Comparison of ENCODE assay signal across 8 cellular contexts in the genomic region with DNA sequence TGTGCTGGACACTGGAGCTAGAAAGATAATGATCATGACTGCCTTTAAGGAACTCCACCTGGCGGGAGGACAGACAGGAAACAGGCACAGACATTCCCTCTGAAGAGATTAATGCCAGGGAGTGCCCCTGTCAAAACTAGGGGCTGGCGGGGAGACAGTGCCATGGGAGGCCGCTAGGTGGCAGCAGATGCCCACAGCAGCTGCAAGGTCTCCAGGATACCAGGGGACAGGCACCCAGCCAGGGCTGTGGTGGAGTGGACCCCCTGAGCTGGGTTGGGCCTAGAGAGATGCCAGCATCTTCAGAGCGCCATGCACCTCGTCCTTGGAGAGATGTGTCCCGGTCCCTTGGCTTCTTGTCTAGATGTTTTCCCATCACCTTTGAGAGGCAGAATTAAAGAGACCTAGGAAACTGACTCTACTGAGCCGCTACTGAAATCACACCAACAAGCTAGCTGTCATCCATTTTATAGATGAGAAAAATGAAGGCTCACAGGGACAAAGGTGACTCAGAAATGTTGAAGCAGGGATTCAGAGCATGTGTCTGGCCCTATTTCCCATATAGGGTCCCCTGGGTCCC. TPM values are rescaled to one million over a fixed set of nuclear protein-coding genes. Genes with fewer than 3 reads are reported as not detected.
DNase-seq lines count a peak whose midpoint lies in the region; ATAC-seq and TF ChIP-seq lines count a peak whose summit lies in the region.

No MANE protein-coding gene starts in this region.

- TF ChIP-seq CTCF in DND-41 (IDR thresholded peaks at IDR 0.05; ENCODE audit: borderline replicate concordance, extremely low read depth, low read length, poor library complexity, severe bottlenecking): peak; percentile 99

- no peaks in the 10 kb centered on the region for H3K36me3 ChIP-seq in DND-41 (ENCODE audit: insufficient read depth, low read length)

- H3K9ac ChIP-seq in DND-41 (ENCODE audit: low read depth, low read length): no peak overlapping the region

- no peak overlapping the region for H3K4me2 ChIP-seq in DND-41 (ENCODE audit: insufficient read depth, low read length)

- no peak overlapping the region for H3K4me3 ChIP-seq in DND-41 (ENCODE audit: low read depth in 1 of 2, low read length in 2 of 2)

- H3K27ac Mint-ChIP-seq in activated CD4-positive, alpha-beta memory T cell treated with anti-CD3 and anti-CD28 coated beads, Interleukin-2, amount 10 ng/mL, durations not matched to agents 7 days and 5 days: no peak overlapping the region

- no peaks in the 10 kb centered on the region for H3K79me2 ChIP-seq in DND-41 (ENCODE audit: insufficient read depth, low read length)

- H3K4me1 ChIP-seq in DND-41 (ENCODE audit: insufficient read depth, low read length): no peaks in the 10 kb centered on the region

- H2AFZ ChIP-seq in DND-41 (ENCODE audit: low read depth, low read length): no peak overlapping the region

- H3K27me3 ChIP-seq in DND-41 (ENCODE audit: insufficient read depth, low read length, poor library complexity): peaks cover 2% of the 10 kb centered on the region

- peak; percentile 99 for ATAC-seq in DND-41 (ENCODE audit: insufficient read depth, low read depth)
- no peak for ATAC-seq in GM19324 (IDR thresholded peaks at IDR 0.05; ENCODE audit: low FRiP score, unreplicated experiment)

- no peaks in the 10 kb centered on the region for H4K20me1 ChIP-seq in DND-41 (ENCODE audit: insufficient read depth, low read length)

- H3K27me3 Mint-ChIP-seq in activated CD4-positive, alpha-beta memory T cell treated with anti-CD3 and anti-CD28 coated beads, Interleukin-2, amount 10 ng/mL, durations not matched to agents 7 days and 5 days: peaks cover 2% of the 10 kb centered on the region

- no peak overlapping the region for H3K4me3 Mint-ChIP-seq in activated CD4-positive, alpha-beta memory T cell treated with anti-CD3 and anti-CD28 coated beads, Interleukin-2, amount 10 ng/mL, durations not matched to agents 7 days and 5 days

- CTCF ChIA-PET in activated CD4-positive, alpha-beta memory T cell treated with anti-CD3 and anti-CD28 coated beads, Interleukin-2, amount 10 ng/mL, durations not matched to agents 7 days and 5 days (lab: Charles Lee): interaction anchor here (0.6 to 4.3 kb wide), 15 partner anchors 8 to 946 kb away, joined by 3 to 40 read pairs (median 4); partner anchors contain the start of gene PLEKHA6

- H3K36me3 Mint-ChIP-seq in activated CD4-positive, alpha-beta memory T cell treated with anti-CD3 and anti-CD28 coated beads, Interleukin-2, amount 10 ng/mL, durations not matched to agents 7 days and 5 days (ENCODE audit: low read depth): no peaks in the 10 kb centered on the region

- H3K4me1 Mint-ChIP-seq in activated CD4-positive, alpha-beta memory T cell treated with anti-CD3 and anti-CD28 coated beads, Interleukin-2, amount 10 ng/mL, durations not matched to agents 7 days and 5 days: no peaks in the 10 kb centered on the region

- DNase-seq in DND-41 (peak; percentile 78), HS-5 (ENCODE audit: low read depth) (peak; percentile 35), NCI-H82 (lab: John Stamatoyannopoulos, UW) (peak; percentile 89), lung microvascular endothelial cell (ENCODE audit: low read depth in 2 of 2) (peak; percentile 63 to 79)
- peak; percentile 79 for DNase-seq in activated CD4-positive, alpha-beta memory T cell treated with anti-CD3 and anti-CD28 coated beads, Interleukin-2, amount 10 ng/mL, durations not matched to agents 7 days and 5 days
- peak; percentile 66 for DNase-seq in effector CD4-positive, alpha-beta T cell
- DNase-seq in stimulated activated CD8-positive, alpha-beta memory T cell treated with anti-CD3 and anti-CD28 coated beads, Interleukin-15, amount 100 ng/mL, for 1 hour (ENCODE audit: low read depth): peak; percentile 69

- H3K27ac ChIP-seq in DND-41 (ENCODE audit: low read length): no peak overlapping the region

- peaks cover 3% of the 10 kb centered on the region for H3K9me3 Mint-ChIP-seq in activated CD4-positive, alpha-beta memory T cell treated with anti-CD3 and anti-CD28 coated beads, Interleukin-2, amount 10 ng/mL, durations not matched to agents 7 days and 5 days

- POLR2A ChIA-PET in activated CD4-positive, alpha-beta memory T cell treated with anti-CD3 and anti-CD28 coated beads, Interleukin-2, amount 10 ng/mL, durations not matched to agents 7 days and 5 days (lab: Charles Lee): no interaction called here

- H3K9me3 ChIP-seq in DND-41 (ENCODE audit: insufficient read depth, low read length, severe bottlenecking): peaks cover 3% of the 10 kb centered on the region

RNA-seq across cellular contexts. Expression of gene REN, which starts 3.6 kb away (rescaled TPM):
- total RNA-seq in activated CD4-positive, alpha-beta memory T cell treated with anti-CD3 and anti-CD28 coated beads, Interleukin-2, amount 10 ng/mL, durations not matched to agents 7 days and 5 days: not detected
- not detected in 2 replicates for total RNA-seq in lung microvascular endothelial cell

RNA-seq across cellular contexts. Expression of gene ETNK2, which starts 10.7 kb away (rescaled TPM):
- under 1 TPM; 0.08 to 0.18 TPM for total RNA-seq in activated CD4-positive, alpha-beta memory T cell treated with anti-CD3 and anti-CD28 coated beads, Interleukin-2, amount 10 ng/mL, durations not matched to agents 7 days and 5 days
- 6.9 and 9.4 TPM in 2 replicates for total RNA-seq in lung microvascular endothelial cell

RNA-seq across cellular contexts. Expression of gene KISS1, which starts 33.7 kb away (rescaled TPM):
- total RNA-seq in activated CD4-positive, alpha-beta memory T cell treated with anti-CD3 and anti-CD28 coated beads, Interleukin-2, amount 10 ng/mL, durations not matched to agents 7 days and 5 days: not detected
- 0.22 and 0.40 TPM in 2 replicates for total RNA-seq in lung microvascular endothelial cell

RNA-seq across cellular contexts. Expression of gene GOLT1A, which starts 51.2 kb away (rescaled TPM):
- not detected for total RNA-seq in activated CD4-positive, alpha-beta memory T cell treated with anti-CD3 and anti-CD28 coated beads, Interleukin-2, amount 10 ng/mL, durations not matched to agents 7 days and 5 days
- under 0.01 TPM in 2 replicates for total RNA-seq in lung microvascular endothelial cell

Comparison
In these comparisons a context has a peak if more than half of its experiments do, and no peak if none do; other contexts are left out.
1. DNase-seq: peak in every context shown above with its lines; median percentile 89 in NCI-H82; 79 in activated CD4-positive, alpha-beta memory T cell treated with anti-CD3 and anti-CD28 coated beads, Interleukin-2, amount 10 ng/mL, durations not matched to agents 7 days and 5 days; 78 in DND-41; 71 in lung microvascular endothelial cell; 69 in stimulated activated CD8-positive, alpha-beta memory T cell treated with anti-CD3 and anti-CD28 coated beads, Interleukin-15, amount 100 ng/mL, for 1 hour; 66 in effector CD4-positive, alpha-beta T cell; 35 in HS-5.